ENCODE assay signal across 15 cellular contexts in genomic region chr10:131456411-131456810, GRCh38.
A peak's percentile ranks its signal among the peaks of the same experiment; 100 is the strongest.
DNase-seq lines count a peak whose midpoint lies in the region; ATAC-seq and TF ChIP-seq lines count a peak whose summit lies in the region.
"Had no signal": no experiment of that assay in that cellular context is flagged by ENCODE, and none has a peak within 500 bp of the region (broad histone marks: within the 10 kb centered on the region; RNA-seq: fewer than 3 reads in every experiment).

No MANE protein-coding gene starts in this region.

- peak overlapping the region; percentile 67 for H3K4me2 ChIP-seq in BLaER1

- intact Hi-C loops in breast epithelium (cut with DNase I; ENCODE audit: low total_unique reads): no loop called here

- no peaks in the 10 kb centered on the region for H3K27me3 ChIP-seq in BLaER1
- H3K27me3 ChIP-seq in breast epithelium: peaks cover 0 to 59% of the 10 kb centered on the region in 2 donors

- ATAC-seq in HG02588 (IDR thresholded peaks at IDR 0.05; ENCODE audit: unreplicated experiment): no peak
- ATAC-seq: HCT116 had no signal

- TF ChIP-seq POLR2A in breast epithelium (IDR thresholded peaks at IDR 0.05): no peak

- H3K36me3 ChIP-seq in BLaER1: no peaks in the 10 kb centered on the region
- H3K36me3 ChIP-seq in breast epithelium: no peaks in the 10 kb centered on the region

- H3K9ac ChIP-seq in BLaER1: no peak overlapping the region
- H3K9ac ChIP-seq: GM23248 had no signal

- H4K20me1 ChIP-seq in BLaER1: no peaks in the 10 kb centered on the region

- TF ChIP-seq CTCF in coronary artery (IDR thresholded peaks at IDR 0.05) (no peak), breast epithelium (IDR thresholded peaks at IDR 0.05) (no peak)

- DNase-seq in coronary artery (ENCODE audit: low spot score): peak; percentile 33
- DNase-seq in islet precursor cell: peak; percentile 38
- DNase-seq in breast epithelium (ENCODE audit: low spot score in 2 of 2): no peak
- no peak for DNase-seq in activated CD4-positive, CD25-positive, alpha-beta regulatory T cell (lab: John Stamatoyannopoulos, UW)
- DNase-seq: C1 segment of cervical spinal cord; Calu3; CD4-positive, alpha-beta memory T cell; COR-L47; DND-41; GM23248; H9 had no signal

- H3K4me3 ChIP-seq in BLaER1 (no peak overlapping the region), coronary artery (no peak overlapping the region), breast epithelium (no peak overlapping the region)
- H3K4me3 ChIP-seq: GM23248 had no signal

- H3K9me3 ChIP-seq in BLaER1 (no peaks in the 10 kb centered on the region), breast epithelium (no peaks in the 10 kb centered on the region)

- no peak overlapping the region for H3K27ac ChIP-seq in BLaER1
- H3K27ac ChIP-seq in coronary artery: no peak overlapping the region
- no peak overlapping the region for H3K27ac ChIP-seq in breast epithelium
- H3K27ac ChIP-seq: 22Rv1, GM23248 had no signal

- H3K4me1 ChIP-seq in BLaER1 (peaks cover 63% of the 10 kb centered on the region), breast epithelium (no peaks in the 10 kb centered on the region)

Comparison
In these comparisons a context has a peak if more than half of its experiments do, and no peak if none do; other contexts are left out.
1. DNase-seq: peak in coronary artery (single experiment) and islet precursor cell (single experiment); none in breast epithelium (0 of 2) and activated CD4-positive, CD25-positive, alpha-beta regulatory T cell (0 of 4).